Comparison of ENCODE assay signal across 26 cellular contexts in the genomic region with DNA sequence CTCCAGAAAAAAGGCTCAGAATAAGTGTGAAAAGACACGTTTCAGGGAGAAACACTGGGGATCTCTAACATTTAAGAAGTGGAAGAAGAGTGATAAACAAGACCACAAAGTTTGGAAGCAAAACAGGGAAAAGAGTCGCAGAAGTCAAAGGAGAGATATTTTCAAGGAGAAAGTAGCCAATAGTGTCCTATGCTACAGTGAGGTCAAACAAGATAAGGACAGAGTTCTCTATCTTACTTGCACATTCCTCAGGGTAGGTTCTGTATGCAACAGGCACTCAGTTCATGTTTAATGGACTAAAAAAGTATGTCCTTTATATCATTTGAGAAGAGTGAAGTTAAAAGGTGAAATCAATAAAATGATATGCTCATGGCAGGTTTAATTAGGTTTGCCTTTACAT.
"Had no signal": no experiment of that assay in that cellular context is flagged by ENCODE, and none has a peak within 500 bp of the region (broad histone marks: within the 10 kb centered on the region; RNA-seq: fewer than 3 reads in every experiment).

No MANE protein-coding gene starts in this region.

- H3K4me3 ChIP-seq: ascending aorta, breast epithelium, cardiac muscle cell, colonic mucosa had no signal

- H3K36me3 ChIP-seq: ascending aorta, breast epithelium, cardiac muscle cell, colonic mucosa had no signal

- H3K9me3 ChIP-seq: ascending aorta, breast epithelium, colonic mucosa had no signal

- DNase-seq: activated CD4-positive, alpha-beta memory T cell treated with anti-CD3 and anti-CD28 coated beads for 36 hours; activated CD4-positive, alpha-beta T cell treated with anti-CD3 and anti-CD28 coated beads for 36 hours; activated CD4-positive, alpha-beta T cell treated with anti-CD3 and anti-CD28 coated beads, Interleukin-2, amount 10 ng/mL, durations not matched to agents 24 days and 14 days; activated CD4-positive, CD25-positive, alpha-beta regulatory T cell; activated CD4-positive, CD25-positive, alpha-beta regulatory T cell treated with anti-CD3 and anti-CD28 coated beads, Interleukin-2, amount 50 U/mL, for 72 hours; activated CD8-positive, alpha-beta memory T cell treated with anti-CD3 and anti-CD28 coated beads, Interleukin-2, amount 50 U/mL, for 48 hours; activated gamma-delta T cell; activated naive CD4-positive, alpha-beta T cell; activated naive CD4-positive, alpha-beta T cell treated with anti-CD3 and anti-CD28 coated beads, Interleukin-2, amount 10 ng/mL, durations not matched to agents 7 days and 5 days; activated naive CD8-positive, alpha-beta T cell treated with anti-CD3 and anti-CD28 coated beads, Interleukin-2, amount 10 ng/mL, durations not matched to agents 7 days and 5 days; activated T-cell treated with anti-CD3 and anti-CD28 coated beads for 4 hours; activated T-cell treated with anti-CD3 and anti-CD28 coated beads, Interleukin-2, amount 50 U/mL, for 24 hours; activated T-cell treated with anti-CD3 and anti-CD28 coated beads, Interleukin-2, amount 50 U/mL, for 72 hours; central memory CD4-positive, alpha-beta T cell; cerebellar nuclear complex; colonic mucosa; effector CD8-positive, alpha-beta T cell; foreskin fibroblast; head of caudate nucleus; T-helper 2 cell had no signal

- H3K4me1 ChIP-seq: ascending aorta, breast epithelium, colonic mucosa had no signal

- ATAC-seq: activated CD4-positive, alpha-beta T cell treated with anti-CD3 and anti-CD28 coated beads for 36 hours; activated naive CD4-positive, alpha-beta T cell treated with anti-CD3 and anti-CD28 coated beads, Interleukin-2, amount 50 U/mL, for 72 hours; activated T-cell treated with anti-CD3 and anti-CD28 coated beads, Interleukin-2, amount 50 U/mL, for 72 hours; esophagus mucosa had no signal

- H3K27ac ChIP-seq: ascending aorta, breast epithelium, cardiac muscle cell, colonic mucosa, epithelial cell of prostate had no signal
